ENCODE assay signal across 1 cellular context in genomic region chr4:10018818-10019438, GRCh38.
TF ChIP-seq lines count a peak whose summit lies in the region.

No MANE protein-coding gene starts in this region.

TF ChIP-seq in K562, 482 proteins besides CTCF, POLR2A, EP300 and RAD21 (continued from another document and continues in another):
- TF ChIP-seq SMARCC2 (IDR thresholded peaks at IDR 0.05; ENCODE audit: low read depth), result no peak
- TF ChIP-seq ZNF174 (CRISPR knock-in tag; IDR thresholded peaks at IDR 0.05), result no peak
- 0 out of 2 replicates have a peak, but pooled peaks have one; percentile 43 for TF ChIP-seq FOXP1 (CRISPR knock-in tag; IDR thresholded peaks at IDR 0.05)
- 0 out of 2 replicates have a peak, but pooled peaks have one; percentile 6 for TF ChIP-seq CBFA2T2 (conservative IDR thresholded peaks at IDR 0.05)
- 0 out of 2 replicates have a peak, but pooled peaks have one; percentile 16 for TF ChIP-seq ZNF384 (IDR thresholded peaks at IDR 0.05; ENCODE audit: low read depth, low read length)
- no peak for TF ChIP-seq TFE3 (CRISPR knock-in tag; IDR thresholded peaks at IDR 0.05)
- TF ChIP-seq DMBX1 (CRISPR knock-in tag; IDR thresholded peaks at IDR 0.05; ENCODE audit: borderline replicate concordance), result no peak
- TF ChIP-seq SMAD4 (CRISPR knock-in tag; conservative IDR thresholded peaks at IDR 0.05), result peak; percentile 66; the same call in 1 of the 2 replicates
- no peak for TF ChIP-seq ZNF324 (CRISPR knock-in tag; IDR thresholded peaks at IDR 0.05)
- no peak for TF ChIP-seq RREB1 (CRISPR knock-in tag; IDR thresholded peaks at IDR 0.05)
- TF ChIP-seq USF2 (CRISPR knock-in tag; IDR thresholded peaks at IDR 0.05), result peak; percentile 79
- TF ChIP-seq, protein P1, sequence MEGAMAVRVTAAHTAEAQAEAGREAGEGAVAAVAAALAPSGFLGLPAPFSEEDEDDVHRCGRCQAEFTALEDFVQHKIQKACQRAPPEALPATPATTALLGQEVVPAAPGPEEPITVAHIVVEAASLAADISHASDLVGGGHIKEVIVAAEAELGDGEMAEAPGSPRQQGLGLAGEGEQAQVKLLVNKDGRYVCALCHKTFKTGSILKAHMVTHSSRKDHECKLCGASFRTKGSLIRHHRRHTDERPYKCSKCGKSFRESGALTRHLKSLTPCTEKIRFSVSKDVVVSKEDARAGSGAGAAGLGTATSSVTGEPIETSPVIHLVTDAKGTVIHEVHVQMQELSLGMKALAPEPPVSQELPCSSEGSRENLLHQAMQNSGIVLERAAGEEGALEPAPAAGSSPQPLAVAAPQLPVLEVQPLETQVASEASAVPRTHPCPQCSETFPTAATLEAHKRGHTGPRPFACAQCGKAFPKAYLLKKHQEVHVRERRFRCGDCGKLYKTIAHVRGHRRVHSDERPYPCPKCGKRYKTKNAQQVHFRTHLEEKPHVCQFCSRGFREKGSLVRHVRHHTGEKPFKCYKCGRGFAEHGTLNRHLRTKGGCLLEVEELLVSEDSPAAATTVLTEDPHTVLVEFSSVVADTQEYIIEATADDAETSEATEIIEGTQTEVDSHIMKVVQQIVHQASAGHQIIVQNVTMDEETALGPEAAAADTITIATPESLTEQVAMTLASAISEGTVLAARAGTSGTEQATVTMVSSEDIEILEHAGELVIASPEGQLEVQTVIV (CRISPR knock-in tag; IDR thresholded peaks at IDR 0.05; ENCODE audit: borderline replicate concordance), result no peak
- TF ChIP-seq ARID2 (IDR thresholded peaks at IDR 0.05), result peak; percentile 97
- no peak for TF ChIP-seq IFI16 (CRISPR knock-in tag; IDR thresholded peaks at IDR 0.05)
- TF ChIP-seq NCOA4 (IDR thresholded peaks at IDR 0.05; ENCODE audit: partially characterized antibody), result no peak
- no peak for TF ChIP-seq SIRT6 (IDR thresholded peaks at IDR 0.05; ENCODE audit: low read depth, low read length)
- TF ChIP-seq, protein P2, sequence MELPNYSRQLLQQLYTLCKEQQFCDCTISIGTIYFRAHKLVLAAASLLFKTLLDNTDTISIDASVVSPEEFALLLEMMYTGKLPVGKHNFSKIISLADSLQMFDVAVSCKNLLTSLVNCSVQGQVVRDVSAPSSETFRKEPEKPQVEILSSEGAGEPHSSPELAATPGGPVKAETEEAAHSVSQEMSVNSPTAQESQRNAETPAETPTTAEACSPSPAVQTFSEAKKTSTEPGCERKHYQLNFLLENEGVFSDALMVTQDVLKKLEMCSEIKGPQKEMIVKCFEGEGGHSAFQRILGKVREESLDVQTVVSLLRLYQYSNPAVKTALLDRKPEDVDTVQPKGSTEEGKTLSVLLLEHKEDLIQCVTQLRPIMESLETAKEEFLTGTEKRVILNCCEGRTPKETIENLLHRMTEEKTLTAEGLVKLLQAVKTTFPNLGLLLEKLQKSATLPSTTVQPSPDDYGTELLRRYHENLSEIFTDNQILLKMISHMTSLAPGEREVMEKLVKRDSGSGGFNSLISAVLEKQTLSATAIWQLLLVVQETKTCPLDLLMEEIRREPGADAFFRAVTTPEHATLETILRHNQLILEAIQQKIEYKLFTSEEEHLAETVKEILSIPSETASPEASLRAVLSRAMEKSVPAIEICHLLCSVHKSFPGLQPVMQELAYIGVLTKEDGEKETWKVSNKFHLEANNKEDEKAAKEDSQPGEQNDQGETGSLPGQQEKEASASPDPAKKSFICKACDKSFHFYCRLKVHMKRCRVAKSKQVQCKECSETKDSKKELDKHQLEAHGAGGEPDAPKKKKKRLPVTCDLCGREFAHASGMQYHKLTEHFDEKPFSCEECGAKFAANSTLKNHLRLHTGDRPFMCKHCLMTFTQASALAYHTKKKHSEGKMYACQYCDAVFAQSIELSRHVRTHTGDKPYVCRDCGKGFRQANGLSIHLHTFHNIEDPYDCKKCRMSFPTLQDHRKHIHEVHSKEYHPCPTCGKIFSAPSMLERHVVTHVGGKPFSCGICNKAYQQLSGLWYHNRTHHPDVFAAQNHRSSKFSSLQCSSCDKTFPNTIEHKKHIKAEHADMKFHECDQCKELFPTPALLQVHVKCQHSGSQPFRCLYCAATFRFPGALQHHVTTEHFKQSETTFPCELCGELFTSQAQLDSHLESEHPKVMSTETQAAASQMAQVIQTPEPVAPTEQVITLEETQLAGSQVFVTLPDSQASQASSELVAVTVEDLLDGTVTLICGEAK (IDR thresholded peaks at IDR 0.05), result peak; percentile 55
- TF ChIP-seq, protein P2 (CRISPR knock-in tag; IDR thresholded peaks at IDR 0.05), result no peak
- no peak for TF ChIP-seq TAL1 (IDR thresholded peaks at IDR 0.05)
- TF ChIP-seq DDX20 (tag; IDR thresholded peaks at IDR 0.05; ENCODE audit: low read depth), result no peak
- TF ChIP-seq BCOR (IDR thresholded peaks at IDR 0.05), result 0 out of 2 replicates have a peak, but pooled peaks have one; percentile 7
- TF ChIP-seq LARP7 (IDR thresholded peaks at IDR 0.05), result no peak
- TF ChIP-seq, protein P3, sequence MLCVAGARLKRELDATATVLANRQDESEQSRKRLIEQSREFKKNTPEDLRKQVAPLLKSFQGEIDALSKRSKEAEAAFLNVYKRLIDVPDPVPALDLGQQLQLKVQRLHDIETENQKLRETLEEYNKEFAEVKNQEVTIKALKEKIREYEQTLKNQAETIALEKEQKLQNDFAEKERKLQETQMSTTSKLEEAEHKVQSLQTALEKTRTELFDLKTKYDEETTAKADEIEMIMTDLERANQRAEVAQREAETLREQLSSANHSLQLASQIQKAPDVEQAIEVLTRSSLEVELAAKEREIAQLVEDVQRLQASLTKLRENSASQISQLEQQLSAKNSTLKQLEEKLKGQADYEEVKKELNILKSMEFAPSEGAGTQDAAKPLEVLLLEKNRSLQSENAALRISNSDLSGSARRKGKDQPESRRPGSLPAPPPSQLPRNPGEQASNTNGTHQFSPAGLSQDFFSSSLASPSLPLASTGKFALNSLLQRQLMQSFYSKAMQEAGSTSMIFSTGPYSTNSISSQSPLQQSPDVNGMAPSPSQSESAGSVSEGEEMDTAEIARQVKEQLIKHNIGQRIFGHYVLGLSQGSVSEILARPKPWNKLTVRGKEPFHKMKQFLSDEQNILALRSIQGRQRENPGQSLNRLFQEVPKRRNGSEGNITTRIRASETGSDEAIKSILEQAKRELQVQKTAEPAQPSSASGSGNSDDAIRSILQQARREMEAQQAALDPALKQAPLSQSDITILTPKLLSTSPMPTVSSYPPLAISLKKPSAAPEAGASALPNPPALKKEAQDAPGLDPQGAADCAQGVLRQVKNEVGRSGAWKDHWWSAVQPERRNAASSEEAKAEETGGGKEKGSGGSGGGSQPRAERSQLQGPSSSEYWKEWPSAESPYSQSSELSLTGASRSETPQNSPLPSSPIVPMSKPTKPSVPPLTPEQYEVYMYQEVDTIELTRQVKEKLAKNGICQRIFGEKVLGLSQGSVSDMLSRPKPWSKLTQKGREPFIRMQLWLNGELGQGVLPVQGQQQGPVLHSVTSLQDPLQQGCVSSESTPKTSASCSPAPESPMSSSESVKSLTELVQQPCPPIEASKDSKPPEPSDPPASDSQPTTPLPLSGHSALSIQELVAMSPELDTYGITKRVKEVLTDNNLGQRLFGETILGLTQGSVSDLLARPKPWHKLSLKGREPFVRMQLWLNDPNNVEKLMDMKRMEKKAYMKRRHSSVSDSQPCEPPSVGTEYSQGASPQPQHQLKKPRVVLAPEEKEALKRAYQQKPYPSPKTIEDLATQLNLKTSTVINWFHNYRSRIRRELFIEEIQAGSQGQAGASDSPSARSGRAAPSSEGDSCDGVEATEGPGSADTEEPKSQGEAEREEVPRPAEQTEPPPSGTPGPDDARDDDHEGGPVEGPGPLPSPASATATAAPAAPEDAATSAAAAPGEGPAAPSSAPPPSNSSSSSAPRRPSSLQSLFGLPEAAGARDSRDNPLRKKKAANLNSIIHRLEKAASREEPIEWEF (CRISPR knock-in tag; IDR thresholded peaks at IDR 0.05), result no peak
- TF ChIP-seq ZNF12 (CRISPR knock-in tag; IDR thresholded peaks at IDR 0.05), result no peak
- peak in 1 of 2 experiments; percentile 74; a peak in 2 of 4 replicates for TF ChIP-seq RCOR1 (IDR thresholded peaks at IDR 0.05; ENCODE audit: borderline replicate concordance in 1 of 2, low read depth in 2 of 2, low read length in 2 of 2)
- peak; percentile 48 for TF ChIP-seq JUND (IDR thresholded peaks at IDR 0.05; ENCODE audit: borderline replicate concordance, low read depth, low read length)
- TF ChIP-seq JUND (tag; IDR thresholded peaks at IDR 0.05; ENCODE audit: borderline replicate concordance, low read depth, low read length), result no peak; the same call in 2 of the 3 replicates
- TF ChIP-seq ZNF3 (CRISPR knock-in tag; IDR thresholded peaks at IDR 0.05), result no peak
- peak in 1 of 2 experiments; percentile 60; a peak in 1 of 4 replicates for TF ChIP-seq HDAC1 (IDR thresholded peaks at IDR 0.05)
- no peak for TF ChIP-seq TRIM28 (IDR thresholded peaks at IDR 0.05)
- no peak for TF ChIP-seq ZNF316 (IDR thresholded peaks at IDR 0.05)
- no peak for TF ChIP-seq CBX5 (IDR thresholded peaks at IDR 0.05; ENCODE audit: borderline replicate concordance, low read depth)
